In genomic region chr2:131492418-131493198, GRCh38 we compare ENCODE assay signal across 8 cellular contexts.
A peak's percentile ranks its signal among the peaks of the same experiment; 100 is the strongest.
DNase-seq lines count a peak whose midpoint lies in the region; ATAC-seq lines count a peak whose summit lies in the region.

No MANE protein-coding gene starts in this region.

- DNase-seq in Ammon's horn (ENCODE audit: low spot score) (peak; percentile 93), NCI-H345 (lab: John Stamatoyannopoulos, UW) (peak; percentile 97), islet precursor cell (peak; percentile 98)
- DNase-seq in activated CD4-positive, CD25-positive, alpha-beta regulatory T cell (lab: John Stamatoyannopoulos, UW), result peak; percentile 88 to 99 (median 94)
- peak; percentile 92 for DNase-seq in central memory CD4-positive, alpha-beta T cell
- peak; percentile 91 for DNase-seq in stimulated activated CD4-positive, alpha-beta T cell treated with anti-CD3 and anti-CD28 coated beads, Interleukin-12 subunit alpha, Interleukin-12 subunit beta, amount 100 ng/mL, for 4 hours

- ATAC-seq in GM19035 (IDR thresholded peaks at IDR 0.05; ENCODE audit: unreplicated experiment) (peak; percentile 75), HG03342 (IDR thresholded peaks at IDR 0.05; ENCODE audit: unreplicated experiment) (peak; percentile 75)

Comparison
In these comparisons a context has a peak if more than half of its experiments do, and no peak if none do; other contexts are left out.
1. Peak in every context shown above with its lines: DNase-seq and ATAC-seq.